In the genomic region with DNA sequence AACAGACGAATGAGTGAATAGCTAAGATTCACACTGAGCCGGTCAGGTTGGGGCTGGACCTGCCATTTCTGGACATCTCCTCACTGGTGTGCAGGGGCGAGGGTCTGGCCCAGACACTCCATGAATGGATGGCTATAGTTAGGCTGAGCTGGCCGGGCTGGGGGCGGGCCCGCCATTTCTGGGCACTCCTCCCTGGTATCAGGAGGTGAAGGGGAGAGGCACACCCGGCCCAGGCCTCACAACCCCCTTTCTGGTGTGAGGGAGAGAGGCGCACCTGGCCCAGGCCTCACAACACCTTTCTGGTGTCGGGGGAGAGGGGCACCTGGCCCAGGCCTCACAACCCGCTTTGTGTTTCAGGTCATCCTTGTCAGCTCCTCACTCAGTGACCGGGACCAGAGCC, we compare ENCODE assay signal across 1 cellular context.
TF ChIP-seq lines count a peak whose summit lies in the region.

No MANE protein-coding gene starts in this region.

TF ChIP-seq in HepG2, 621 proteins besides CTCF, POLR2A, EP300 and RAD21 (continued from another document):
- TF ChIP-seq GPN1 (CRISPR knock-in tag; IDR thresholded peaks at IDR 0.05; ENCODE audit: borderline replicate concordance) (no peak), SMAD9 (CRISPR knock-in tag; IDR thresholded peaks at IDR 0.05) (no peak), ZC3H4 (CRISPR knock-in tag; IDR thresholded peaks at IDR 0.05; ENCODE audit: borderline replicate concordance) (no peak), ZNF33B (CRISPR knock-in tag; IDR thresholded peaks at IDR 0.05) (no peak), THYN1 (CRISPR knock-in tag; IDR thresholded peaks at IDR 0.05; ENCODE audit: borderline replicate concordance, low read depth) (no peak), ERF (CRISPR knock-in tag; IDR thresholded peaks at IDR 0.05) (no peak)
- TF ChIP-seq, protein P1, sequence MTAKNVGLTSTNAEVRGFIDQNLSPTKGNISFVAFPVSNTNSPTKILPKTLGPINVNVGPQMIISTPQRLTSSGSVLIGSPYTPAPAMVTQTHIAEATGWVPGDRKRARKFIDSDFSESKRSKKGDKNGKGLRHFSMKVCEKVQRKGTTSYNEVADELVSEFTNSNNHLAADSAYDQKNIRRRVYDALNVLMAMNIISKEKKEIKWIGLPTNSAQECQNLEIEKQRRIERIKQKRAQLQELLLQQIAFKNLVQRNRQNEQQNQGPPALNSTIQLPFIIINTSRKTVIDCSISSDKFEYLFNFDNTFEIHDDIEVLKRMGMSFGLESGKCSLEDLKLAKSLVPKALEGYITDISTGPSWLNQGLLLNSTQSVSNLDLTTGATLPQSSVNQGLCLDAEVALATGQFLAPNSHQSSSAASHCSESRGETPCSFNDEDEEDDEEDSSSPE (CRISPR knock-in tag; IDR thresholded peaks at IDR 0.05), result no peak
- TF ChIP-seq, protein P2, sequence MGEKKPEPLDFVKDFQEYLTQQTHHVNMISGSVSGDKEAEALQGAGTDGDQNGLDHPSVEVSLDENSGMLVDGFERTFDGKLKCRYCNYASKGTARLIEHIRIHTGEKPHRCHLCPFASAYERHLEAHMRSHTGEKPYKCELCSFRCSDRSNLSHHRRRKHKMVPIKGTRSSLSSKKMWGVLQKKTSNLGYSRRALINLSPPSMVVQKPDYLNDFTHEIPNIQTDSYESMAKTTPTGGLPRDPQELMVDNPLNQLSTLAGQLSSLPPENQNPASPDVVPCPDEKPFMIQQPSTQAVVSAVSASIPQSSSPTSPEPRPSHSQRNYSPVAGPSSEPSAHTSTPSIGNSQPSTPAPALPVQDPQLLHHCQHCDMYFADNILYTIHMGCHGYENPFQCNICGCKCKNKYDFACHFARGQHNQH (CRISPR knock-in tag; IDR thresholded peaks at IDR 0.05), result no peak
- TF ChIP-seq, protein P3, sequence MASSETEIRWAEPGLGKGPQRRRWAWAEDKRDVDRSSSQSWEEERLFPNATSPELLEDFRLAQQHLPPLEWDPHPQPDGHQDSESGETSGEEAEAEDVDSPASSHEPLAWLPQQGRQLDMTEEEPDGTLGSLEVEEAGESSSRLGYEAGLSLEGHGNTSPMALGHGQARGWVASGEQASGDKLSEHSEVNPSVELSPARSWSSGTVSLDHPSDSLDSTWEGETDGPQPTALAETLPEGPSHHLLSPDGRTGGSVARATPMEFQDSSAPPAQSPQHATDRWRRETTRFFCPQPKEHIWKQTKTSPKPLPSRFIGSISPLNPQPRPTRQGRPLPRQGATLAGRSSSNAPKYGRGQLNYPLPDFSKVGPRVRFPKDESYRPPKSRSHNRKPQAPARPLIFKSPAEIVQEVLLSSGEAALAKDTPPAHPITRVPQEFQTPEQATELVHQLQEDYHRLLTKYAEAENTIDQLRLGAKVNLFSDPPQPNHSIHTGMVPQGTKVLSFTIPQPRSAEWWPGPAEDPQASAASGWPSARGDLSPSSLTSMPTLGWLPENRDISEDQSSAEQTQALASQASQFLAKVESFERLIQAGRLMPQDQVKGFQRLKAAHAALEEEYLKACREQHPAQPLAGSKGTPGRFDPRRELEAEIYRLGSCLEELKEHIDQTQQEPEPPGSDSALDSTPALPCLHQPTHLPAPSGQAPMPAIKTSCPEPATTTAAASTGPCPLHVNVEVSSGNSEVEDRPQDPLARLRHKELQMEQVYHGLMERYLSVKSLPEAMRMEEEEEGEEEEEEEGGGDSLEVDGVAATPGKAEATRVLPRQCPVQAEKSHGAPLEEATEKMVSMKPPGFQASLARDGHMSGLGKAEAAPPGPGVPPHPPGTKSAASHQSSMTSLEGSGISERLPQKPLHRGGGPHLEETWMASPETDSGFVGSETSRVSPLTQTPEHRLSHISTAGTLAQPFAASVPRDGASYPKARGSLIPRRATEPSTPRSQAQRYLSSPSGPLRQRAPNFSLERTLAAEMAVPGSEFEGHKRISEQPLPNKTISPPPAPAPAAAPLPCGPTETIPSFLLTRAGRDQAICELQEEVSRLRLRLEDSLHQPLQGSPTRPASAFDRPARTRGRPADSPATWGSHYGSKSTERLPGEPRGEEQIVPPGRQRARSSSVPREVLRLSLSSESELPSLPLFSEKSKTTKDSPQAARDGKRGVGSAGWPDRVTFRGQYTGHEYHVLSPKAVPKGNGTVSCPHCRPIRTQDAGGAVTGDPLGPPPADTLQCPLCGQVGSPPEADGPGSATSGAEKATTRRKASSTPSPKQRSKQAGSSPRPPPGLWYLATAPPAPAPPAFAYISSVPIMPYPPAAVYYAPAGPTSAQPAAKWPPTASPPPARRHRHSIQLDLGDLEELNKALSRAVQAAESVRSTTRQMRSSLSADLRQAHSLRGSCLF (CRISPR knock-in tag; IDR thresholded peaks at IDR 0.05; ENCODE audit: borderline replicate concordance), result no peak
- TF ChIP-seq, protein P4, sequence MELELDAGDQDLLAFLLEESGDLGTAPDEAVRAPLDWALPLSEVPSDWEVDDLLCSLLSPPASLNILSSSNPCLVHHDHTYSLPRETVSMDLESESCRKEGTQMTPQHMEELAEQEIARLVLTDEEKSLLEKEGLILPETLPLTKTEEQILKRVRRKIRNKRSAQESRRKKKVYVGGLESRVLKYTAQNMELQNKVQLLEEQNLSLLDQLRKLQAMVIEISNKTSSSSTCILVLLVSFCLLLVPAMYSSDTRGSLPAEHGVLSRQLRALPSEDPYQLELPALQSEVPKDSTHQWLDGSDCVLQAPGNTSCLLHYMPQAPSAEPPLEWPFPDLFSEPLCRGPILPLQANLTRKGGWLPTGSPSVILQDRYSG (CRISPR knock-in tag; IDR thresholded peaks at IDR 0.05), result no peak
- TF ChIP-seq, protein P5, sequence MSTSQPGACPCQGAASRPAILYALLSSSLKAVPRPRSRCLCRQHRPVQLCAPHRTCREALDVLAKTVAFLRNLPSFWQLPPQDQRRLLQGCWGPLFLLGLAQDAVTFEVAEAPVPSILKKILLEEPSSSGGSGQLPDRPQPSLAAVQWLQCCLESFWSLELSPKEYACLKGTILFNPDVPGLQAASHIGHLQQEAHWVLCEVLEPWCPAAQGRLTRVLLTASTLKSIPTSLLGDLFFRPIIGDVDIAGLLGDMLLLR (CRISPR knock-in tag; IDR thresholded peaks at IDR 0.05), result no peak
